ENCODE assay signal across 9 cellular contexts in the genomic region with DNA sequence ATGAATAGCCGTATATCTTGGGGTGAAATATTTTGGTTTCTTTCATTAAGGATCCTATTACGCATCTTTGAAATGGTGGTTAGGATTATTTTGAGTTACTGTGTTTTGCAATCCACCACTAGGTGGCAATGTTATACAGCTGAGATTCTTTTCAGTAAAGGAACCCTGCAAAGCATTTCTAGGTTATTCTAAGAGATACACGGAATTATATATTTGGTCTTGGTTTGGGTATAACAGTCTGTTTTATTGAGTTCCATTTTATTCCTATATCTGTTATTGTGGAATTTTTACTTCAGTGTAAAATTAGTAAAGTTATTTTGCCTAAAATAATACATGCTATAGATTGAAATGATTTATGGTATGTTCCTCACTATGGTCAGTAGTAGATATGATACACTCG.
DNase-seq lines count a peak whose midpoint lies in the region; ATAC-seq and TF ChIP-seq lines count a peak whose summit lies in the region.
"Had no signal": no experiment of that assay in that cellular context is flagged by ENCODE, and none has a peak within 500 bp of the region (broad histone marks: within the 10 kb centered on the region; RNA-seq: fewer than 3 reads in every experiment).

No MANE protein-coding gene starts in this region.

- H4K20me1 ChIP-seq in KMS-11 (ENCODE audit: insufficient read depth): no peaks in the 10 kb centered on the region

- no peaks in the 10 kb centered on the region for H3K36me3 ChIP-seq in KMS-11 (ENCODE audit: insufficient read depth)

- no peak overlapping the region for H3K9ac ChIP-seq in KMS-11

- no peak overlapping the region for H3K4me2 ChIP-seq in KMS-11

- no peaks in the 10 kb centered on the region for H3K4me1 Mint-ChIP-seq in activated CD4-positive, alpha-beta T cell treated with anti-CD3 and anti-CD28 coated beads, Interleukin-2, amount 10 ng/mL, durations not matched to agents 24 days and 14 days
- H3K4me1 Mint-ChIP-seq in neural crest cell: no peaks in the 10 kb centered on the region
- H3K4me1 Mint-ChIP-seq in activated T-helper 1 cell treated with anti-CD3 and anti-CD28 coated beads, Interleukin-12 subunit alpha, Interleukin-12 subunit beta, Interleukin-2, Interleukin-4 antibody, amounts not matched to agents 30 ng/mL and 10 ng/mL and 1 ng/mL, durations not matched to agents 14 hours and 24 hours and 36 hours (ENCODE audit: low read depth): no peaks in the 10 kb centered on the region

- no peak overlapping the region for H3K4me3 ChIP-seq in KMS-11 (IDR thresholded peaks at IDR 0.05; ENCODE audit: insufficient read depth, low read depth, low read length)

- H3K27ac Mint-ChIP-seq in activated CD4-positive, alpha-beta T cell treated with anti-CD3 and anti-CD28 coated beads, Interleukin-2, amount 10 ng/mL, durations not matched to agents 24 days and 14 days: no peak overlapping the region
- H3K27ac Mint-ChIP-seq in neural crest cell (ENCODE audit: unreplicated experiment): no peak overlapping the region
- no peak overlapping the region for H3K27ac Mint-ChIP-seq in activated T-helper 1 cell treated with anti-CD3 and anti-CD28 coated beads, Interleukin-12 subunit alpha, Interleukin-12 subunit beta, Interleukin-2, Interleukin-4 antibody, amounts not matched to agents 30 ng/mL and 10 ng/mL and 1 ng/mL, durations not matched to agents 14 hours and 24 hours and 36 hours
- H3K27ac Mint-ChIP-seq: stimulated activated naive CD8-positive, alpha-beta T cell treated with anti-CD3 and anti-CD28 coated beads, Interleukin-15, Interleukin-2, amounts not matched to agents 100 ng/mL and 50 ng/mL, for 24 hours had no signal

- H3K4me3 Mint-ChIP-seq in activated CD4-positive, alpha-beta T cell treated with anti-CD3 and anti-CD28 coated beads, Interleukin-2, amount 10 ng/mL, durations not matched to agents 24 days and 14 days: no peak overlapping the region
- no peak overlapping the region for H3K4me3 Mint-ChIP-seq in neural crest cell
- H3K4me3 Mint-ChIP-seq in activated T-helper 1 cell treated with anti-CD3 and anti-CD28 coated beads, Interleukin-12 subunit alpha, Interleukin-12 subunit beta, Interleukin-2, Interleukin-4 antibody, amounts not matched to agents 30 ng/mL and 10 ng/mL and 1 ng/mL, durations not matched to agents 14 hours and 24 hours and 36 hours: no peak overlapping the region
- H3K4me3 Mint-ChIP-seq: stimulated activated naive CD8-positive, alpha-beta T cell treated with anti-CD3 and anti-CD28 coated beads, Interleukin-15, Interleukin-2, amounts not matched to agents 100 ng/mL and 50 ng/mL, for 24 hours had no signal

- DNase-seq in activated CD4-positive, alpha-beta T cell treated with anti-CD3 and anti-CD28 coated beads, Interleukin-2, amount 10 ng/mL, durations not matched to agents 24 days and 14 days: peak; percentile 73
- DNase-seq in activated CD4-positive, alpha-beta T cell treated with anti-CD3 and anti-CD28 coated beads for 48 hours: no peak
- peak; percentile 67 for DNase-seq in RPMI8226
- DNase-seq in epidermal melanocyte (ENCODE audit: insufficient read length, low spot score): peak; percentile 50
- peak; percentile 28 for DNase-seq in neural crest cell (ENCODE audit: low read depth, low spot score)
- DNase-seq in activated T-helper 1 cell treated with anti-CD3 and anti-CD28 coated beads, Interleukin-12 subunit alpha, Interleukin-12 subunit beta, Interleukin-2, Interleukin-4 antibody, amounts not matched to agents 30 ng/mL and 10 ng/mL and 1 ng/mL, durations not matched to agents 14 hours and 24 hours and 36 hours (ENCODE audit: low spot score): no peak

- no peaks in the 10 kb centered on the region for H3K36me3 Mint-ChIP-seq in activated CD4-positive, alpha-beta T cell treated with anti-CD3 and anti-CD28 coated beads, Interleukin-2, amount 10 ng/mL, durations not matched to agents 24 days and 14 days (ENCODE audit: low read depth)
- no peaks in the 10 kb centered on the region for H3K36me3 Mint-ChIP-seq in neural crest cell (ENCODE audit: low read depth)
- no peaks in the 10 kb centered on the region for H3K36me3 Mint-ChIP-seq in activated T-helper 1 cell treated with anti-CD3 and anti-CD28 coated beads, Interleukin-12 subunit alpha, Interleukin-12 subunit beta, Interleukin-2, Interleukin-4 antibody, amounts not matched to agents 30 ng/mL and 10 ng/mL and 1 ng/mL, durations not matched to agents 14 hours and 24 hours and 36 hours (ENCODE audit: low read depth)

- ATAC-seq in GM21619 (IDR thresholded peaks at IDR 0.05; ENCODE audit: unreplicated experiment): peak; percentile 69

- no peak overlapping the region for H2AFZ ChIP-seq in KMS-11 (ENCODE audit: low read depth)

- H3K27me3 ChIP-seq in KMS-11 (ENCODE audit: insufficient read depth, low read depth): no peaks in the 10 kb centered on the region

- no peaks in the 10 kb centered on the region for H3K79me2 ChIP-seq in KMS-11 (ENCODE audit: insufficient read depth, low read depth)

- H3K27ac ChIP-seq in KMS-11: no peak overlapping the region

- H3K4me1 ChIP-seq in KMS-11 (ENCODE audit: low read depth, poor library complexity, severe bottlenecking): no peaks in the 10 kb centered on the region

- intact Hi-C loops in activated CD4-positive, alpha-beta T cell treated with anti-CD3 and anti-CD28 coated beads, Interleukin-2, amount 10 ng/mL, durations not matched to agents 24 days and 14 days (cut with micrococcal nuclease): loop anchor here (1.0 to 5.0 kb wide), 2 partner anchors 863 to 1382 kb away; no protein-coding TSS in a partner anchor
- intact Hi-C loops in activated T-helper 1 cell treated with anti-CD3 and anti-CD28 coated beads, Interleukin-12 subunit alpha, Interleukin-12 subunit beta, Interleukin-2, Interleukin-4 antibody, amounts not matched to agents 30 ng/mL and 10 ng/mL and 1 ng/mL, durations not matched to agents 14 hours and 24 hours and 36 hours (cut with micrococcal nuclease): loop anchor here (1.0 kb wide), 2 partner anchors 864 to 1382 kb away; no protein-coding TSS in a partner anchor

- peaks cover 5% of the 10 kb centered on the region for H3K27me3 Mint-ChIP-seq in activated CD4-positive, alpha-beta T cell treated with anti-CD3 and anti-CD28 coated beads, Interleukin-2, amount 10 ng/mL, durations not matched to agents 24 days and 14 days
- peaks cover 26% of the 10 kb centered on the region for H3K27me3 Mint-ChIP-seq in neural crest cell (ENCODE audit: low read depth)
- peaks cover 2% of the 10 kb centered on the region for H3K27me3 Mint-ChIP-seq in activated T-helper 1 cell treated with anti-CD3 and anti-CD28 coated beads, Interleukin-12 subunit alpha, Interleukin-12 subunit beta, Interleukin-2, Interleukin-4 antibody, amounts not matched to agents 30 ng/mL and 10 ng/mL and 1 ng/mL, durations not matched to agents 14 hours and 24 hours and 36 hours (ENCODE audit: insufficient read depth)

- TF ChIP-seq CTCF in KMS-11 (conservative IDR thresholded peaks at IDR 0.05; ENCODE audit: low read depth, low read length) (peak; percentile 89), neural crest cell (conservative IDR thresholded peaks at IDR 0.05) (peak; percentile 91)

- H3K9me3 Mint-ChIP-seq in activated CD4-positive, alpha-beta T cell treated with anti-CD3 and anti-CD28 coated beads, Interleukin-2, amount 10 ng/mL, durations not matched to agents 24 days and 14 days: no peaks in the 10 kb centered on the region
- H3K9me3 Mint-ChIP-seq in neural crest cell: no peaks in the 10 kb centered on the region
- H3K9me3 Mint-ChIP-seq in activated T-helper 1 cell treated with anti-CD3 and anti-CD28 coated beads, Interleukin-12 subunit alpha, Interleukin-12 subunit beta, Interleukin-2, Interleukin-4 antibody, amounts not matched to agents 30 ng/mL and 10 ng/mL and 1 ng/mL, durations not matched to agents 14 hours and 24 hours and 36 hours: no peaks in the 10 kb centered on the region
- H3K9me3 Mint-ChIP-seq: stimulated activated naive CD8-positive, alpha-beta T cell treated with anti-CD3 and anti-CD28 coated beads, Interleukin-15, Interleukin-2, amounts not matched to agents 100 ng/mL and 50 ng/mL, for 24 hours had no signal

Comparison
In these comparisons a context has a peak if more than half of its experiments do, and no peak if none do; other contexts are left out.
1. DNase-seq: peak in activated CD4-positive, alpha-beta T cell treated with anti-CD3 and anti-CD28 coated beads, Interleukin-2, amount 10 ng/mL, durations not matched to agents 24 days and 14 days (single experiment), RPMI8226 (single experiment), epidermal melanocyte (single experiment) and neural crest cell (single experiment); none in activated CD4-positive, alpha-beta T cell treated with anti-CD3 and anti-CD28 coated beads for 48 hours (single experiment) and activated T-helper 1 cell treated with anti-CD3 and anti-CD28 coated beads, Interleukin-12 subunit alpha, Interleukin-12 subunit beta, Interleukin-2, Interleukin-4 antibody, amounts not matched to agents 30 ng/mL and 10 ng/mL and 1 ng/mL, durations not matched to agents 14 hours and 24 hours and 36 hours (single experiment).